9 cellular contexts compared by ENCODE assay signal in genomic region chr6:106546322-106547052, GRCh38.
DNase-seq lines count a peak whose midpoint lies in the region; ATAC-seq and TF ChIP-seq lines count a peak whose summit lies in the region.
"Had no signal": no experiment of that assay in that cellular context is flagged by ENCODE, and none has a peak within 500 bp of the region (broad histone marks: within the 10 kb centered on the region; RNA-seq: fewer than 3 reads in every experiment).

No MANE protein-coding gene starts in this region.

- peaks cover 0 to 15% (median 2%) of the 10 kb centered on the region in 4 donors for H3K36me3 ChIP-seq in transverse colon
- no peaks in the 10 kb centered on the region for H3K36me3 ChIP-seq in testis (ENCODE audit: low read depth, missing control alignments)

- no peaks in the 10 kb centered on the region for H3K9me3 ChIP-seq in T-helper 17 cell (ENCODE audit: control insufficient read depth, low read length, poor library complexity, severe bottlenecking)
- no peaks in the 10 kb centered on the region for H3K9me3 ChIP-seq in transverse colon
- H3K9me3 ChIP-seq in testis: no peaks in the 10 kb centered on the region

- H3K27me3 ChIP-seq in transverse colon (no peaks in the 10 kb centered on the region), testis (no peaks in the 10 kb centered on the region)

- no peak for TF ChIP-seq EP300 in transverse colon (IDR thresholded peaks at IDR 0.05; ENCODE audit: low read depth)

- H3K36me3 Mint-ChIP-seq in activated naive CD4-positive, alpha-beta T cell treated with anti-CD3 and anti-CD28 coated beads, Interleukin-2, amount 50 U/mL, for 72 hours: peaks cover 35 to 56% of the 10 kb centered on the region in 2 donors
- H3K36me3 Mint-ChIP-seq in activated naive CD4-positive, alpha-beta T cell treated with anti-CD3 and anti-CD28 coated beads, Interleukin-2, amount 10 ng/mL, durations not matched to agents 7 days and 5 days: peaks cover 73% of the 10 kb centered on the region
- H3K36me3 Mint-ChIP-seq in T-helper 17 cell (ENCODE audit: low read depth): peaks cover 4% of the 10 kb centered on the region

- in situ Hi-C loops in transverse colon (cut with MboI; ENCODE audit: low pct_ligation_motif_present in 1 of 4, low pct_unique_long_range_greater_than_20kb in 1 of 4, low sequenced_read_pairs in 3 of 4): no loop called here

- H3K9me3 Mint-ChIP-seq in activated naive CD4-positive, alpha-beta T cell treated with anti-CD3 and anti-CD28 coated beads, Interleukin-2, amount 50 U/mL, for 72 hours: peaks cover 0 to 6% of the 10 kb centered on the region in 2 donors
- H3K9me3 Mint-ChIP-seq in activated naive CD4-positive, alpha-beta T cell treated with anti-CD3 and anti-CD28 coated beads, Interleukin-2, amount 10 ng/mL, durations not matched to agents 7 days and 5 days: peaks cover 3% of the 10 kb centered on the region

- H3K27ac ChIP-seq in transverse colon (peak overlapping the region; percentile 23 to 53 (median 47)), testis (no peak overlapping the region)

- TF ChIP-seq POLR2A in transverse colon (IDR thresholded peaks at IDR 0.05) (no peak), testis (IDR thresholded peaks at IDR 0.05) (no peak)

- H3K27ac Mint-ChIP-seq in activated naive CD4-positive, alpha-beta T cell treated with anti-CD3 and anti-CD28 coated beads, Interleukin-2, amount 50 U/mL, for 72 hours: peak overlapping the region; percentile 82 to 98
- no peak overlapping the region for H3K27ac Mint-ChIP-seq in activated naive CD4-positive, alpha-beta T cell treated with anti-CD3 and anti-CD28 coated beads, Interleukin-2, amount 10 ng/mL, durations not matched to agents 7 days and 5 days
- peak overlapping the region; percentile 89 for H3K27ac Mint-ChIP-seq in T-helper 17 cell

- no peak for DNase-seq in activated naive CD4-positive, alpha-beta T cell treated with anti-CD3 and anti-CD28 coated beads, Interleukin-2, amount 50 U/mL, for 72 hours (ENCODE audit: low spot score in 2 of 2)
- DNase-seq in activated naive CD4-positive, alpha-beta T cell treated with anti-CD3 and anti-CD28 coated beads, Interleukin-2, amount 10 ng/mL, durations not matched to agents 7 days and 5 days: no peak
- DNase-seq in T-helper 17 cell (no peak), glomerular visceral epithelial cell (ENCODE audit: extremely low spot score) (peak; percentile 61), transverse colon (no peak), occipital lobe (lab: John Stamatoyannopoulos, UW) (no peak), testis (no peak)
- DNase-seq: SHP77 treated with DMSO at 0.1 percent for 48 hours had no signal

- H3K4me1 ChIP-seq in transverse colon (peaks cover 0 to 11% (median 4%) of the 10 kb centered on the region in 4 donors), testis (peaks cover 5% of the 10 kb centered on the region)

- no peaks in the 10 kb centered on the region for H3K27me3 Mint-ChIP-seq in activated naive CD4-positive, alpha-beta T cell treated with anti-CD3 and anti-CD28 coated beads, Interleukin-2, amount 10 ng/mL, durations not matched to agents 7 days and 5 days
- no peaks in the 10 kb centered on the region for H3K27me3 Mint-ChIP-seq in T-helper 17 cell

- ATAC-seq in activated naive CD4-positive, alpha-beta T cell treated with anti-CD3 and anti-CD28 coated beads, Interleukin-2, amount 50 U/mL, for 72 hours: peak; percentile 85 to 93
- ATAC-seq in T-helper 17 cell (peak; percentile 55), GM18519 (IDR thresholded peaks at IDR 0.05; ENCODE audit: low FRiP score, unreplicated experiment) (no peak)

- TF ChIP-seq CTCF in transverse colon (IDR thresholded peaks at IDR 0.05) (no peak), testis (IDR thresholded peaks at IDR 0.05) (no peak)

- WGBS in transverse colon (ENCODE audit: low coverage in 1 of 2), 2 donors: 13 to 33% methylated on average over 1 to 2 of the region's 2 CpGs
- WGBS in testis, 2 donors: 49 to 58% methylated on average over 2 of the region's 2 CpGs

- CTCF ChIA-PET in activated naive CD4-positive, alpha-beta T cell treated with anti-CD3 and anti-CD28 coated beads, Interleukin-2, amount 10 ng/mL, durations not matched to agents 7 days and 5 days (lab: Charles Lee): interaction anchor here (1.9 kb wide), 1 partner anchor 34 kb away, joined by 6 read pairs; no protein-coding TSS in a partner anchor

- intact Hi-C loops in transverse colon (cut with DNase I; ENCODE audit: low total_unique reads) (no loop called here), testis (cut with DNase I; ENCODE audit: low total_unique reads) (no loop called here)

- H3K4me1 Mint-ChIP-seq in activated naive CD4-positive, alpha-beta T cell treated with anti-CD3 and anti-CD28 coated beads, Interleukin-2, amount 10 ng/mL, durations not matched to agents 7 days and 5 days: peaks cover 16% of the 10 kb centered on the region
- peaks cover 27% of the 10 kb centered on the region for H3K4me1 Mint-ChIP-seq in T-helper 17 cell

- H3K4me3 ChIP-seq in transverse colon (no peak overlapping the region), testis (no peak overlapping the region)

- no peak overlapping the region for H3K4me3 Mint-ChIP-seq in activated naive CD4-positive, alpha-beta T cell treated with anti-CD3 and anti-CD28 coated beads, Interleukin-2, amount 10 ng/mL, durations not matched to agents 7 days and 5 days
- peak overlapping the region; percentile 19 for H3K4me3 Mint-ChIP-seq in T-helper 17 cell

Comparison
In these comparisons a context has a peak if more than half of its experiments do, and no peak if none do; other contexts are left out.
1. H3K27ac ChIP-seq: peak in transverse colon (4 of 4); none in testis (0 of 2).